ENCODE assay signal across 1 cellular context in the genomic region with DNA sequence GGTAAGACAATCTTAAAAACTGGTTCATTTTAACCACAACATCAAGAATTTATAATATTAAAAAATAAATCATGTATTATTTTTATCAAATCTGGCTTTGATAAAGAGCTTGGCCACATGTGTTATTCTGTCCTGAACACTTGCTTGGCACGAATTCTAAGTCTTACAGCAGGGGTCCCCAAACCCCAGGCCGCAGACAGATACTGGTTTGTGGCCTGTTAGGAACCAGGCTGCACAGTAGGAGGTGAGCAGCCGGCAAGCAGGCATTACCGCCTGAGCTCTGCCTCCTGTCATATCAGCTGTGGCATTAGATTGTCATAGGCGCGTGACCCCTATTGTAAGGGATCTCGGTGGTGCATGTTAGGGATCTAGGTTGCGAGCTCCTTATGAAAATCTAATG.
TF ChIP-seq lines count a peak whose summit lies in the region.

No MANE protein-coding gene starts in this region.

TF ChIP-seq in HEK293, 187 proteins besides CTCF, POLR2A, EP300 and RAD21:
- TF ChIP-seq, protein P1, sequence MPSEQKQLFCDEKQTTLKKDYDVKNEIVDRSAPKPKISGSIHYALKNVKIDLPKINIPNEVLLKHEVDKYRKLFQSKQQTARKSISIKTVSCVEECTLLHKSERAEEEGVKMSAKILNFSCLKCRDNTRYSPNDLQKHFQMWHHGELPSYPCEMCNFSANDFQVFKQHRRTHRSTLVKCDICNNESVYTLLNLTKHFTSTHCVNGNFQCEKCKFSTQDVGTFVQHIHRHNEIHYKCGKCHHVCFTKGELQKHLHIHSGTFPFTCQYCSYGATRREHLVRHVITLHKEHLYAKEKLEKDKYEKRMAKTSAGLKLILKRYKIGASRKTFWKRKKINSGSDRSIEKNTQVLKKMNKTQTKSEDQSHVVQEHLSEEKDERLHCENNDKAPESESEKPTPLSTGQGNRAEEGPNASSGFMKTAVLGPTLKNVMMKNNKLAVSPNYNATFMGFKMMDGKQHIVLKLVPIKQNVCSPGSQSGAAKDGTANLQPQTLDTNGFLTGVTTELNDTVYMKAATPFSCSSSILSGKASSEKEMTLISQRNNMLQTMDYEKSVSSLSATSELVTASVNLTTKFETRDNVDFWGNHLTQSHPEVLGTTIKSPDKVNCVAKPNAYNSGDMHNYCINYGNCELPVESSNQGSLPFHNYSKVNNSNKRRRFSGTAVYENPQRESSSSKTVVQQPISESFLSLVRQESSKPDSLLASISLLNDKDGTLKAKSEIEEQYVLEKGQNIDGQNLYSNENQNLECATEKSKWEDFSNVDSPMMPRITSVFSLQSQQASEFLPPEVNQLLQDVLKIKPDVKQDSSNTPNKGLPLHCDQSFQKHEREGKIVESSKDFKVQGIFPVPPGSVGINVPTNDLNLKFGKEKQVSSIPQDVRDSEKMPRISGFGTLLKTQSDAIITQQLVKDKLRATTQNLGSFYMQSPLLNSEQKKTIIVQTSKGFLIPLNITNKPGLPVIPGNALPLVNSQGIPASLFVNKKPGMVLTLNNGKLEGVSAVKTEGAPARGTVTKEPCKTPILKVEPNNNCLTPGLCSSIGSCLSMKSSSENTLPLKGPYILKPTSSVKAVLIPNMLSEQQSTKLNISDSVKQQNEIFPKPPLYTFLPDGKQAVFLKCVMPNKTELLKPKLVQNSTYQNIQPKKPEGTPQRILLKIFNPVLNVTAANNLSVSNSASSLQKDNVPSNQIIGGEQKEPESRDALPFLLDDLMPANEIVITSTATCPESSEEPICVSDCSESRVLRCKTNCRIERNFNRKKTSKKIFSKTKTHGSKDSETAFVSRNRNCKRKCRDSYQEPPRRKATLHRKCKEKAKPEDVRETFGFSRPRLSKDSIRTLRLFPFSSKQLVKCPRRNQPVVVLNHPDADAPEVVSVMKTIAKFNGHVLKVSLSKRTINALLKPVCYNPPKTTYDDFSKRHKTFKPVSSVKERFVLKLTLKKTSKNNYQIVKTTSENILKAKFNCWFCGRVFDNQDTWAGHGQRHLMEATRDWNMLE (tag by site-specific recombination; conservative IDR thresholded peaks at IDR 0.05; ENCODE audit: low read depth) = no peak
- 0 out of 2 replicates have a peak, but pooled peaks have one; percentile 20 for TF ChIP-seq ZIC2 (tag by site-specific recombination; IDR thresholded peaks at IDR 0.05)
